Comparison of ENCODE assay signal across 8 cellular contexts in the genomic region with DNA sequence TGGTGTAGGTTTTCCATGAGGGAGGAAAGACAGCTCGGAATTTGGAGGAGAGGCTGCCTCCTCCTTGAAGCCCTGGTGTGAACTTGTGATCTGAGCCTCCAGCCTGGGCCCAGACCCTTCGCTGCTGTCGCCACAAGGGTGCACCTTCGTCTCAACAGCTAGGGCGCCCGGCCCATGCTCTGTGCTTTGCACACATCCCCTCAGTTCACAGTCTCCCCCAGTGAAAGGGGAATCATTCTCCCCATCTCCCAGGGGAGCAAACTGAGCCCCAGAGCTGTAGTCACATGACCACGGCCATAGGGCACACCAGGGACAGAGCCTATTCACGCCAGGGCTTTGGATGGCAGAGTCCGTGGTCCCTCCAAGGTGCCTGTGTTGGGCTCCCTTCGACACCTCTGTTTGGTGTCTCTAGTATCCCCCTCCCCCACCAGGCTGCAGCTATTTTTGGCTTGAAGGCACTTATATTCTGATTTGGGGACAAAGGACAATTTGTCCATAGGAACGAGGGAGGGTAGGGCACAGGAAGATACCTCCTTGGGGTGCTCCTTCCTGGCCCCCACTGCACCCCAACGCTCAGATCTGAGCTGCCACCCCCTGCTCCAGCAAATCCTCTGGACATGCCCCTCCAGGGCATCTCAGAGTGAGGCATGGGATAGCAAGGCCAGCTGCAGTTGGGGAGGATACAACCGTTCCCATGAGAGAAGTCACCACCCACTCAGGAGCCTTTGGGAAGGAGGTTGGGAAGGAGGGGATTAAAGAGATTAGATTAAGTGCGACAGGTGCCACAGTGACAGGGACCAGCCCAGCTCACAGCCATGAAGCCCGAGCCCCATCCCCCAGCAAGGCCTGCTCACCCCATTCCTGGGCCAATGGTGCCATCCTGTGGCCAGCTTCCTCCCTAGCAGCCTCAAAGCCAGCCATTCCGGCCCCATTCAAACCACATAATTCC. TPM values are rescaled to one million over a fixed set of nuclear protein-coding genes. Genes with fewer than 3 reads are reported as not detected.
A peak's percentile ranks its signal among the peaks of the same experiment; 100 is the strongest.
DNase-seq lines count a peak whose midpoint lies in the region; ATAC-seq and TF ChIP-seq lines count a peak whose summit lies in the region.

No MANE protein-coding gene starts in this region.

- H2AFZ ChIP-seq in GM23338, result no peak overlapping the region

- intact Hi-C loops in activated CD4-positive, alpha-beta T cell treated with anti-CD3 and anti-CD28 coated beads, Interleukin-2, amount 10 ng/mL, durations not matched to agents 24 days and 14 days (cut with micrococcal nuclease), result loop anchor here (5.0 kb wide), 1 partner anchor 1470 kb away; the partner anchor contains the start of gene PTPRU
- intact Hi-C loops in right lobe of liver (cut with DNase I), result loop anchor here (10.0 kb wide), 2 partner anchors 923 to 1473 kb away; partner anchors contain the start of genes MECR (in 2 of the 2) and PTPRU (in 2 of the 2)

- no peaks in the 10 kb centered on the region for H3F3A ChIP-seq in GM23338 (replicated peaks; ENCODE audit: low read depth)

- no peaks in the 10 kb centered on the region for H3K9me3 ChIP-seq in right lobe of liver

- H3K79me2 ChIP-seq in GM23338 (replicated peaks; ENCODE audit: insufficient read depth), result no peaks in the 10 kb centered on the region

- H3K36me3 ChIP-seq in GM23338 (ENCODE audit: insufficient read depth) (no peaks in the 10 kb centered on the region), right lobe of liver (no peaks in the 10 kb centered on the region)

- H3K36me3 Mint-ChIP-seq in GM23338 (ENCODE audit: low read depth), result no peaks in the 10 kb centered on the region
- no peaks in the 10 kb centered on the region for H3K36me3 Mint-ChIP-seq in activated CD4-positive, alpha-beta T cell treated with anti-CD3 and anti-CD28 coated beads, Interleukin-2, amount 10 ng/mL, durations not matched to agents 24 days and 14 days (ENCODE audit: low read depth)

- H3K4me1 Mint-ChIP-seq in GM23338, result no peaks in the 10 kb centered on the region
- H3K4me1 Mint-ChIP-seq in activated CD4-positive, alpha-beta T cell treated with anti-CD3 and anti-CD28 coated beads, Interleukin-2, amount 10 ng/mL, durations not matched to agents 24 days and 14 days, result no peaks in the 10 kb centered on the region

- H3K4me3 ChIP-seq in GM23338, result no peak overlapping the region
- H3K4me3 ChIP-seq in right lobe of liver, result no peak overlapping the region

- H3K4me1 ChIP-seq in GM23338 (ENCODE audit: insufficient read depth) (peaks cover 3% of the 10 kb centered on the region; the same call in 1 of the 2 replicates), right lobe of liver (no peaks in the 10 kb centered on the region)

- peak; percentile 94 for ATAC-seq in GM23338
- peak; percentile 93 to 97 (median 94) for ATAC-seq in right lobe of liver
- ATAC-seq in GM21786 (IDR thresholded peaks at IDR 0.05; ENCODE audit: unreplicated experiment), result no peak

- DNase-seq in AG20443 (ENCODE audit: low spot score), result peak; percentile 88
- DNase-seq in GM23338 (ENCODE audit: low spot score), result peak; percentile 88
- DNase-seq in NCI-H345 treated with DMSO at 0.1 percent for 48 hours (lab: John Stamatoyannopoulos, UW; ENCODE audit: unreplicated experiment), result peak; percentile 78
- peak; percentile 86 for DNase-seq in activated CD4-positive, alpha-beta T cell treated with anti-CD3 and anti-CD28 coated beads, Interleukin-2, amount 10 ng/mL, durations not matched to agents 24 days and 14 days
- peak; percentile 79 for DNase-seq in dermis blood vessel endothelial cell
- DNase-seq in right lobe of liver, result peak; percentile 76 to 79 (median 76)
- DNase-seq in stimulated activated CD8-positive, alpha-beta memory T cell treated with anti-CD3 and anti-CD28 coated beads, Interleukin-12 subunit alpha, Interleukin-12 subunit beta, amount 100 ng/mL, for 4 hours (ENCODE audit: low read depth), result peak; percentile 27

- TF ChIP-seq CTCF in GM23338 (conservative IDR thresholded peaks at IDR 0.05; ENCODE audit: low read depth in 2 of 2), result peak; percentile 88 to 98
- TF ChIP-seq CTCF in right lobe of liver (IDR thresholded peaks at IDR 0.05), result peak; percentile 83 to 97 (median 88)

- no peaks in the 10 kb centered on the region for H3K9me3 Mint-ChIP-seq in GM23338
- H3K9me3 Mint-ChIP-seq in activated CD4-positive, alpha-beta T cell treated with anti-CD3 and anti-CD28 coated beads, Interleukin-2, amount 10 ng/mL, durations not matched to agents 24 days and 14 days, result no peaks in the 10 kb centered on the region

- no peak overlapping the region for H3K4me2 ChIP-seq in GM23338

- H3K27me3 Mint-ChIP-seq in GM23338 (ENCODE audit: insufficient read depth, low read depth, poor library complexity), result peaks cover 3% of the 10 kb centered on the region
- peaks cover 14% of the 10 kb centered on the region for H3K27me3 Mint-ChIP-seq in activated CD4-positive, alpha-beta T cell treated with anti-CD3 and anti-CD28 coated beads, Interleukin-2, amount 10 ng/mL, durations not matched to agents 24 days and 14 days

- H4K20me1 ChIP-seq in GM23338 (replicated peaks; ENCODE audit: insufficient read depth), result no peaks in the 10 kb centered on the region

- H3K4me3 Mint-ChIP-seq in GM23338, result no peak overlapping the region
- H3K4me3 Mint-ChIP-seq in activated CD4-positive, alpha-beta T cell treated with anti-CD3 and anti-CD28 coated beads, Interleukin-2, amount 10 ng/mL, durations not matched to agents 24 days and 14 days, result no peak overlapping the region

- no peak overlapping the region for H3K27ac ChIP-seq in GM23338 (ENCODE audit: low read depth)
- no peak overlapping the region for H3K27ac ChIP-seq in right lobe of liver

- H3K9me2 ChIP-seq in GM23338 (ENCODE audit: insufficient read depth), result peaks cover 6% of the 10 kb centered on the region; the same call in 1 of the 2 replicates

- H3K27ac Mint-ChIP-seq in GM23338, result no peak overlapping the region; the same call in 1 of the 2 replicates
- H3K27ac Mint-ChIP-seq in activated CD4-positive, alpha-beta T cell treated with anti-CD3 and anti-CD28 coated beads, Interleukin-2, amount 10 ng/mL, durations not matched to agents 24 days and 14 days, result no peak overlapping the region

- 44% methylated on average over 12 of the region's 16 CpGs for WGBS in right lobe of liver (ENCODE audit: insufficient coverage, low coverage, low lambda C conversion rate, missing lambda C conversion rate)

- no peak for TF ChIP-seq POLR2A in right lobe of liver (IDR thresholded peaks at IDR 0.05)

- H3K27me3 ChIP-seq in GM23338 (ENCODE audit: insufficient read depth), result no peaks in the 10 kb centered on the region
- H3K27me3 ChIP-seq in right lobe of liver, result no peaks in the 10 kb centered on the region

RNA-seq across cellular contexts. Expression of gene MATN1, which starts 15.7 kb away (rescaled TPM):
- total RNA-seq in GM23338 (2014; rRNA removed; shearing (Covaris generic)), result 0.31 TPM in 1 of 2 replicates, not detected in the other
- polyA plus RNA-seq in GM23338 (2016; fragmentation: Nextera tagmentation; extraction: Ambion mirVana), result 0.08 and 0.21 TPM in 2 replicates
- 0.50 and 0.54 TPM in 2 replicates for total RNA-seq in activated CD4-positive, alpha-beta T cell treated with anti-CD3 and anti-CD28 coated beads, Interleukin-2, amount 10 ng/mL, durations not matched to agents 24 days and 14 days
- 0.17 TPM in 1 of 2 replicates, not detected in the other for total RNA-seq in dermis blood vessel endothelial cell
- total RNA-seq in right lobe of liver, result not detected

RNA-seq across cellular contexts. Expression of gene LAPTM5, which starts 49.9 kb away (rescaled TPM):
- not detected in 2 replicates for total RNA-seq in GM23338 (2014; rRNA removed; shearing (Covaris generic))
- polyA plus RNA-seq in GM23338 (2016; fragmentation: Nextera tagmentation; extraction: Ambion mirVana), result 0.21 and 1.0 TPM in 2 replicates
- 178 and 179 TPM in 2 replicates for total RNA-seq in activated CD4-positive, alpha-beta T cell treated with anti-CD3 and anti-CD28 coated beads, Interleukin-2, amount 10 ng/mL, durations not matched to agents 24 days and 14 days
- total RNA-seq in dermis blood vessel endothelial cell (23.1 and 39.9 TPM in 2 replicates), right lobe of liver (10 to 100 TPM; 21.2 to 81.0 (median 29.8) TPM)

Comparison
In these comparisons a context has a peak if more than half of its experiments do, and no peak if none do; other contexts are left out.
1. DNase-seq: peak in every context shown above with its lines; median percentile 88 in AG20443; 88 in GM23338; 86 in activated CD4-positive, alpha-beta T cell treated with anti-CD3 and anti-CD28 coated beads, Interleukin-2, amount 10 ng/mL, durations not matched to agents 24 days and 14 days; 79 in dermis blood vessel endothelial cell; 78 in NCI-H345 treated with DMSO at 0.1 percent for 48 hours; 76 in right lobe of liver; 27 in stimulated activated CD8-positive, alpha-beta memory T cell treated with anti-CD3 and anti-CD28 coated beads, Interleukin-12 subunit alpha, Interleukin-12 subunit beta, amount 100 ng/mL, for 4 hours.
2. RNA of gene LAPTM5, which starts 49.9 kb away (total RNA-seq): 178 to 179 TPM in activated CD4-positive, alpha-beta T cell treated with anti-CD3 and anti-CD28 coated beads, Interleukin-2, amount 10 ng/mL, durations not matched to agents 24 days and 14 days, 21.2 to 81.0 TPM in right lobe of liver and 23.1 to 39.9 TPM in dermis blood vessel endothelial cell; not detected in GM23338; every median in the first group is over 10 times any median in the second.